8 cellular contexts compared by ENCODE assay signal in genomic region chr17:5439446-5439764, GRCh38. TPM values are rescaled to one million over a fixed set of nuclear protein-coding genes. Genes with fewer than 3 reads are reported as not detected.
DNase-seq lines count a peak whose midpoint lies in the region; ATAC-seq and TF ChIP-seq lines count a peak whose summit lies in the region.

No MANE protein-coding gene starts in this region.

- H3K9me3 Mint-ChIP-seq in activated naive CD4-positive, alpha-beta T cell treated with anti-CD3 and anti-CD28 coated beads for 36 hours: no peaks in the 10 kb centered on the region
- H3K9me3 Mint-ChIP-seq in activated naive CD8-positive, alpha-beta T cell treated with anti-CD3 and anti-CD28 coated beads, Interleukin-2, amount 50 U/mL, for 24 hours: no peaks in the 10 kb centered on the region
- H3K9me3 Mint-ChIP-seq in type B pancreatic cell: no peaks in the 10 kb centered on the region

- H3K36me3 ChIP-seq in lung (ENCODE audit: control insufficient read depth in 2 of 2, insufficient read depth in 2 of 2, low read length in 2 of 2): peaks cover 20 to 25% of the 10 kb centered on the region in 2 donors

- DNase-seq in activated naive CD4-positive, alpha-beta T cell treated with anti-CD3 and anti-CD28 coated beads for 36 hours: no peak
- no peak for DNase-seq in activated naive CD4-positive, alpha-beta T cell treated with anti-CD3 and anti-CD28 coated beads, Interleukin-2, amount 50 U/mL, for 16 hours
- DNase-seq in activated naive CD8-positive, alpha-beta T cell treated with anti-CD3 and anti-CD28 coated beads, Interleukin-2, amount 50 U/mL, for 24 hours: no peak
- DNase-seq in lung (ENCODE audit: low spot score) (no peak), type B pancreatic cell (ENCODE audit: extremely low spot score, unreplicated experiment) (no peak), NCI-H345 (lab: John Stamatoyannopoulos, UW) (no peak)
- DNase-seq in activated effector memory CD4-positive, alpha-beta T cell treated with anti-CD3 and anti-CD28 coated beads, Interleukin-2, amount 50 U/mL, for 16 hours: no peak

- H3K9me3 ChIP-seq in lung (ENCODE audit: control insufficient read depth in 2 of 2, insufficient read depth in 1 of 2, low read length in 1 of 2): no peaks in the 10 kb centered on the region

- ATAC-seq in activated naive CD8-positive, alpha-beta T cell treated with anti-CD3 and anti-CD28 coated beads, Interleukin-2, amount 50 U/mL, for 24 hours: no peak
- no peak for ATAC-seq in lung (ENCODE audit: insufficient read depth, low FRiP score)
- no peak for ATAC-seq in GM21717 (IDR thresholded peaks at IDR 0.05; ENCODE audit: unreplicated experiment)

- peaks cover 39% of the 10 kb centered on the region for H3K4me1 Mint-ChIP-seq in activated naive CD4-positive, alpha-beta T cell treated with anti-CD3 and anti-CD28 coated beads for 36 hours (ENCODE audit: low read depth)
- H3K4me1 Mint-ChIP-seq in activated naive CD8-positive, alpha-beta T cell treated with anti-CD3 and anti-CD28 coated beads, Interleukin-2, amount 50 U/mL, for 24 hours: peaks cover 42% of the 10 kb centered on the region
- H3K4me1 Mint-ChIP-seq in type B pancreatic cell (ENCODE audit: unreplicated experiment): peaks cover 23% of the 10 kb centered on the region

- H3K4me3 ChIP-seq in lung: no peak overlapping the region

- TF ChIP-seq CTCF in lung (IDR thresholded peaks at IDR 0.05; ENCODE audit: control extremely low read depth, extremely low read depth) (no peak), type B pancreatic cell (conservative IDR thresholded peaks at IDR 0.05) (peak; percentile 52)

- H3K4me3 Mint-ChIP-seq in activated naive CD4-positive, alpha-beta T cell treated with anti-CD3 and anti-CD28 coated beads for 36 hours: peak overlapping the region; percentile 81
- H3K4me3 Mint-ChIP-seq in activated naive CD8-positive, alpha-beta T cell treated with anti-CD3 and anti-CD28 coated beads, Interleukin-2, amount 50 U/mL, for 24 hours: peak overlapping the region; percentile 93
- H3K4me3 Mint-ChIP-seq in type B pancreatic cell: peak overlapping the region; percentile 87

- WGBS in lung, 2 donors: 15 to 21% methylated on average over 1 of the region's 1 CpG

- H3K4me1 ChIP-seq in lung (ENCODE audit: control insufficient read depth in 2 of 2, insufficient read depth in 2 of 2, low read length in 2 of 2): peaks cover 4 to 8% of the 10 kb centered on the region in 2 donors

- H3K27ac Mint-ChIP-seq in activated naive CD4-positive, alpha-beta T cell treated with anti-CD3 and anti-CD28 coated beads for 36 hours: peak overlapping the region; percentile 88
- H3K27ac Mint-ChIP-seq in activated naive CD8-positive, alpha-beta T cell treated with anti-CD3 and anti-CD28 coated beads, Interleukin-2, amount 50 U/mL, for 24 hours: peak overlapping the region; percentile 84
- H3K27ac Mint-ChIP-seq in type B pancreatic cell: peak overlapping the region; percentile 83

- peaks cover 43% of the 10 kb centered on the region for H3K36me3 Mint-ChIP-seq in activated naive CD4-positive, alpha-beta T cell treated with anti-CD3 and anti-CD28 coated beads for 36 hours (ENCODE audit: low read depth)
- peaks cover 52% of the 10 kb centered on the region for H3K36me3 Mint-ChIP-seq in activated naive CD8-positive, alpha-beta T cell treated with anti-CD3 and anti-CD28 coated beads, Interleukin-2, amount 50 U/mL, for 24 hours (ENCODE audit: low read depth)
- H3K36me3 Mint-ChIP-seq in type B pancreatic cell: peaks cover 13% of the 10 kb centered on the region

- no peaks in the 10 kb centered on the region for H3K27me3 ChIP-seq in lung (ENCODE audit: control insufficient read depth, insufficient read depth)

- intact Hi-C loops in activated naive CD4-positive, alpha-beta T cell treated with anti-CD3 and anti-CD28 coated beads for 36 hours (cut with micrococcal nuclease): loop anchor here (1.0 to 5.0 kb wide), 8 partner anchors 20 to 472 kb away; partner anchors contain the start of genes DERL2, DHX33, MIS12 and NUP88

- H3K27ac ChIP-seq in lung (ENCODE audit: low read depth in 1 of 2, low read length in 1 of 2): peak overlapping the region; percentile 47 to 92

- no peaks in the 10 kb centered on the region for H3K27me3 Mint-ChIP-seq in activated naive CD4-positive, alpha-beta T cell treated with anti-CD3 and anti-CD28 coated beads for 36 hours (ENCODE audit: low read depth)
- H3K27me3 Mint-ChIP-seq in activated naive CD8-positive, alpha-beta T cell treated with anti-CD3 and anti-CD28 coated beads, Interleukin-2, amount 50 U/mL, for 24 hours: no peaks in the 10 kb centered on the region
- H3K27me3 Mint-ChIP-seq in type B pancreatic cell: no peaks in the 10 kb centered on the region

- CTCF ChIA-PET in activated naive CD4-positive, alpha-beta T cell treated with anti-CD3 and anti-CD28 coated beads for 36 hours (lab: Charles Lee): interaction anchor here (0.5 to 2.6 kb wide), 29 partner anchors 9 to 1199 kb away, joined by 3 to 12 read pairs (median 4); partner anchors contain the start of genes DHX33, NUP88 and ZNF594

RNA-seq across cellular contexts. Expression of gene C1QBP, which starts 0.5 kb away (rescaled TPM):
- total RNA-seq in activated naive CD4-positive, alpha-beta T cell treated with anti-CD3 and anti-CD28 coated beads for 36 hours: 100 to 1,000 TPM; 435 to 460 TPM
- 100 to 1,000 TPM in 1 of 2 donors, 10 to 100 TPM in 1; 60.6 to 129 TPM for total RNA-seq in lung
- polyA plus RNA-seq in lung: 100 to 1,000 TPM; 123 to 158 TPM
- total RNA-seq in type B pancreatic cell (ENCODE audit: low replicate concordance): 143 and 153 TPM in 2 replicates

RNA-seq across cellular contexts. Expression of gene RPAIN, which starts 19.4 kb away (rescaled TPM):
- 10 to 100 TPM; 64.7 to 68.8 TPM for total RNA-seq in activated naive CD4-positive, alpha-beta T cell treated with anti-CD3 and anti-CD28 coated beads for 36 hours
- total RNA-seq in lung: 10 to 100 TPM; 30.3 to 75.6 TPM
- polyA plus RNA-seq in lung: 10 to 100 TPM; 31.0 to 47.5 TPM
- 65.2 and 70.8 TPM in 2 replicates for total RNA-seq in type B pancreatic cell (ENCODE audit: low replicate concordance)

RNA-seq across cellular contexts. Expression of gene NUP88, which starts 19.9 kb away (rescaled TPM):
- 100 to 1,000 TPM; 115 to 131 TPM for total RNA-seq in activated naive CD4-positive, alpha-beta T cell treated with anti-CD3 and anti-CD28 coated beads for 36 hours
- 10 to 100 TPM; 30.0 to 66.0 TPM for total RNA-seq in lung
- polyA plus RNA-seq in lung: 10 to 100 TPM; 43.7 to 76.4 TPM
- 58.8 and 72.4 TPM in 2 replicates for total RNA-seq in type B pancreatic cell (ENCODE audit: low replicate concordance)

RNA-seq across cellular contexts. Expression of gene DHX33, which starts 29.4 kb away (rescaled TPM):
- total RNA-seq in activated naive CD4-positive, alpha-beta T cell treated with anti-CD3 and anti-CD28 coated beads for 36 hours: 10 to 100 TPM; 15.9 to 17.1 TPM
- total RNA-seq in lung (10 to 100 TPM; 11.6 to 13.4 TPM), type B pancreatic cell (ENCODE audit: low replicate concordance) (14.6 and 26.2 TPM in 2 replicates)
- 1 to 10 TPM; 4.7 to 7.4 TPM for polyA plus RNA-seq in lung

RNA-seq across cellular contexts. Expression of gene DERL2, which starts 46.6 kb away (rescaled TPM):
- 10 to 100 TPM; 40.7 to 46.4 TPM for total RNA-seq in activated naive CD4-positive, alpha-beta T cell treated with anti-CD3 and anti-CD28 coated beads for 36 hours
- 10 to 100 TPM; 39.3 to 67.8 TPM for total RNA-seq in lung
- polyA plus RNA-seq in lung: 100 to 1,000 TPM in 1 of 2 donors, 10 to 100 TPM in 1; 57.9 to 104 TPM
- 57.3 and 79.4 TPM in 2 replicates for total RNA-seq in type B pancreatic cell (ENCODE audit: low replicate concordance)
